Comparison of ENCODE assay signal across 1 cellular context in the genomic region with DNA sequence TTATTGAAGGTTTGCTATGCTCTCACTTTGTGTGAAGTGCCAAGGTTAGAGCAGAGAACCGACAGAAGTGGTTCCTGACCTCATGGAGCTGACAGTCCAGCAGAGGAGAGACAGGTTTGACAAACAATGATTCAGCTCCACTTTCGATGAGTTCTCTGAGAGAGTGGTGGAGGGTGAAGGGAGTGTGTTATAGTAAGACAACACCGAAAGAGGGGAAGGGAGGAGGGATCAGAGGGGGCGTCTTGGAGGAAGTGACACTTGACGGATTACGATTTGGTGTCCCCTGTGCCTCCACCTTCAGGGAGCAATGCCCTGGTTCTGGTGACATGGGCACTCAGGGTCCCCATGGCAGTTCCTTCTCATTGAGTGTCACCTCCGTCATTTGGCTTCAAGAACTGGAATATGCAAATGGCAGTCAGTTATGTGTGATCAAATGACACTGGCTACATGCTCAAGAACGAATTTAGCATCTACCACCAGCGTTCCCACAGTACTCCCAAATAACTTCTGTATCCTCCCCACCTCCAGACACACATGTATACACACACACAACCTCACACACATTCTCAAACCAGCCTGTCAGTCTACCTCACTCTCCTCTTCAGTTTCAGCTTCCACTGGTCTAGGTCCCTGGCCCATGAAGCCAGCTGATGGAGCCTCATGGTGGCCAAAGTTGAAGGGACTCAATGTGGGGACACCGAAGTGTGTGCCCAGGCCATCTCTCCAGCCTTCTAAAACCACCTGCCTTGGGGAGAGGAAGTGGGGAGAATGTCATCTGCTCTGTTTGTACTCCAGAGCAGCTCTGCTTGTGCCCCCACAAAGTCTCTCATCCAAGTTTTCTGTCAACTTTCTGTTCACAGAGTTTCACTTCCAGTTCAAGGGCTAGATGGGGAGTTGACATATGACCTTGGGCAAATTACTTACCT.
TF ChIP-seq lines count a peak whose summit lies in the region.

No MANE protein-coding gene starts in this region.

TF ChIP-seq in GM23338, 12 proteins besides CTCF, POLR2A, EP300 and RAD21:
- no peak for TF ChIP-seq POLR2AphosphoS5 (IDR thresholded peaks at IDR 0.05; ENCODE audit: low read depth)
- no peak for TF ChIP-seq ETS1 (IDR thresholded peaks at IDR 0.05)
- TF ChIP-seq JUNB (IDR thresholded peaks at IDR 0.05; ENCODE audit: unreplicated experiment): no peak
- no peak for TF ChIP-seq EZH2phosphoT487 (IDR thresholded peaks at IDR 0.05; ENCODE audit: unreplicated experiment)
- TF ChIP-seq, protein P1, sequence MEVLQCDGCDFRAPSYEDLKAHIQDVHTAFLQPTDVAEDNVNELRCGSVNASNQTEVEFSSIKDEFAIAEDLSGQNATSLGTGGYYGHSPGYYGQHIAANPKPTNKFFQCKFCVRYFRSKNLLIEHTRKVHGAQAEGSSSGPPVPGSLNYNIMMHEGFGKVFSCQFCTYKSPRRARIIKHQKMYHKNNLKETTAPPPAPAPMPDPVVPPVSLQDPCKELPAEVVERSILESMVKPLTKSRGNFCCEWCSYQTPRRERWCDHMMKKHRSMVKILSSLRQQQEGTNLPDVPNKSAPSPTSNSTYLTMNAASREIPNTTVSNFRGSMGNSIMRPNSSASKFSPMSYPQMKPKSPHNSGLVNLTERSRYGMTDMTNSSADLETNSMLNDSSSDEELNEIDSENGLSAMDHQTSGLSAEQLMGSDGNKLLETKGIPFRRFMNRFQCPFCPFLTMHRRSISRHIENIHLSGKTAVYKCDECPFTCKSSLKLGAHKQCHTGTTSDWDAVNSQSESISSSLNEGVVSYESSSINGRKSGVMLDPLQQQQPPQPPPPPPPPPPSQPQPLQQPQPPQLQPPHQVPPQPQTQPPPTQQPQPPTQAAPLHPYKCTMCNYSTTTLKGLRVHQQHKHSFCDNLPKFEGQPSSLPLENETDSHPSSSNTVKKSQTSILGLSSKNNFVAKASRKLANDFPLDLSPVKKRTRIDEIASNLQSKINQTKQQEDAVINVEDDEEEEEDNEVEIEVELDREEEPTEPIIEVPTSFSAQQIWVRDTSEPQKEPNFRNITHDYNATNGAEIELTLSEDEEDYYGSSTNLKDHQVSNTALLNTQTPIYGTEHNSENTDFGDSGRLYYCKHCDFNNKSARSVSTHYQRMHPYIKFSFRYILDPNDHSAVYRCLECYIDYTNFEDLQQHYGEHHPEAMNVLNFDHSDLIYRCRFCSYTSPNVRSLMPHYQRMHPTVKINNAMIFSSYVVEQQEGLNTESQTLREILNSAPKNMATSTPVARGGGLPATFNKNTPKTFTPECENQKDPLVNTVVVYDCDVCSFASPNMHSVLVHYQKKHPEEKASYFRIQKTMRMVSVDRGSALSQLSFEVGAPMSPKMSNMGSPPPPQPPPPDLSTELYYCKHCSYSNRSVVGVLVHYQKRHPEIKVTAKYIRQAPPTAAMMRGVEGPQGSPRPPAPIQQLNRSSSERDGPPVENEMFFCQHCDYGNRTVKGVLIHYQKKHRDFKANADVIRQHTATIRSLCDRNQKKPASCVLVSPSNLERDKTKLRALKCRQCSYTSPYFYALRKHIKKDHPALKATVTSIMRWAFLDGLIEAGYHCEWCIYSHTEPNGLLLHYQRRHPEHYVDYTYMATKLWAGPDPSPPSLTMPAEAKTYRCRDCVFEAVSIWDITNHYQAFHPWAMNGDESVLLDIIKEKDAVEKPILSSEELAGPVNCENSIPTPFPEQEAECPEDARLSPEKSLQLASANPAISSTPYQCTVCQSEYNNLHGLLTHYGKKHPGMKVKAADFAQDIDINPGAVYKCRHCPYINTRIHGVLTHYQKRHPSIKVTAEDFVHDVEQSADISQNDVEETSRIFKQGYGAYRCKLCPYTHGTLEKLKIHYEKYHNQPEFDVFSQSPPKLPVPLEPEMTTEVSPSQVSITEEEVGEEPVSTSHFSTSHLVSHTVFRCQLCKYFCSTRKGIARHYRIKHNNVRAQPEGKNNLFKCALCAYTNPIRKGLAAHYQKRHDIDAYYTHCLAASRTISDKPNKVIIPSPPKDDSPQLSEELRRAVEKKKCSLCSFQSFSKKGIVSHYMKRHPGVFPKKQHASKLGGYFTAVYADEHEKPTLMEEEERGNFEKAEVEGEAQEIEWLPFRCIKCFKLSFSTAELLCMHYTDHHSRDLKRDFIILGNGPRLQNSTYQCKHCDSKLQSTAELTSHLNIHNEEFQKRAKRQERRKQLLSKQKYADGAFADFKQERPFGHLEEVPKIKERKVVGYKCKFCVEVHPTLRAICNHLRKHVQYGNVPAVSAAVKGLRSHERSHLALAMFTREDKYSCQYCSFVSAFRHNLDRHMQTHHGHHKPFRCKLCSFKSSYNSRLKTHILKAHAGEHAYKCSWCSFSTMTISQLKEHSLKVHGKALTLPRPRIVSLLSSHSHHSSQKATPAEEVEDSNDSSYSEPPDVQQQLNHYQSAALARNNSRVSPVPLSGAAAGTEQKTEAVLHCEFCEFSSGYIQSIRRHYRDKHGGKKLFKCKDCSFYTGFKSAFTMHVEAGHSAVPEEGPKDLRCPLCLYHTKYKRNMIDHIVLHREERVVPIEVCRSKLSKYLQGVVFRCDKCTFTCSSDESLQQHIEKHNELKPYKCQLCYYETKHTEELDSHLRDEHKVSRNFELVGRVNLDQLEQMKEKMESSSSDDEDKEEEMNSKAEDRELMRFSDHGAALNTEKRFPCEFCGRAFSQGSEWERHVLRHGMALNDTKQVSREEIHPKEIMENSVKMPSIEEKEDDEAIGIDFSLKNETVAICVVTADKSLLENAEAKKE (CRISPR knock-in tag; IDR thresholded peaks at IDR 0.05): no peak
- no peak for TF ChIP-seq NANOG (IDR thresholded peaks at IDR 0.05; ENCODE audit: borderline replicate concordance)
